ENCODE assay signal across 8 cellular contexts in the genomic region with DNA sequence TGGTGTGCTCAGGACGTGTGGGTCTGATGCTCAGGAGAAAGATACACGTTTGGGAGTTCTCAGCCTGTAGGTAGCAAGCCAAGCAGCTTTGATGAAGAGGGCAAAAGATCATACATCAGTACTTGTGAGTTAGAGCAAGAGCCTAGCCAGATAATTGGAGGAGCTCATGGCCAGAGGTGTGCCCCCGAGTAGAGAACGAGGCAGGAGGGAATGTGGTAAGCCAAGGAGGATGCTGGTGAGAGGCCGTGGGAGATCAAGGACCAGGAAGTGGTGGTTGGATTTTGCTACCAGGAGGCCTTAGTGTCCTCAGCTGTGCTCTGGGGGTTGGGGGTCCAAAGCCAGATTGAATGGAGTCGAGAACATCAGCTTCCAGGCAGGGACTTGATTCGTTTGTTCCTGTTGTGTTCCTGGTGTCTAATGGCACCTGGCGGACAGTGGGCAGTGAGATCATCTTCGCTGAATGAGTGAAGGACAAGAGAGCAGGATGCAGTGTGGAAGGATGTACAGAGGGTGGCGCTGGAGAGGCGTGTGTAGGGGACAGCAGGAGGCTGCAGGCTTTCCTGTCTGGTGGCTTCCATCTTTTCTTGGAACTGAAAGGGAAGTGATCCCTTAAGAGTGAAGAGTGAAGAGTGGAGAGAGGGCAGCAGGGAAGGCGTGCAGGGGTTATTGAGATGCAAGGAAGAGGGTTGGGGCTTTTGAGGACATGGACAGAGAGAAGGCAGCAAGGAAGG. TPM values are rescaled to one million over a fixed set of nuclear protein-coding genes. Genes with fewer than 3 reads are reported as not detected.
A peak's percentile ranks its signal among the peaks of the same experiment; 100 is the strongest.
DNase-seq lines count a peak whose midpoint lies in the region; ATAC-seq, FAIRE-seq and TF ChIP-seq lines count a peak whose summit lies in the region.

No MANE protein-coding gene starts in this region.

- H2AFZ ChIP-seq in keratinocyte (ENCODE audit: control insufficient read depth, low read length), result no peak overlapping the region

- CTCF ChIA-PET in MCF 10A (lab: Yijun Ruan, JAX), result interaction anchor here (0.6 to 1.3 kb wide), 9 partner anchors 9 to 240 kb away, joined by 3 to 7 read pairs (median 4); no protein-coding TSS in a partner anchor

- POLR2A ChIA-PET in MCF 10A (lab: Yijun Ruan, JAX), result interaction anchor here (0.9 to 1.2 kb wide), 2 partner anchors 10 to 14 kb away, joined by 3 to 5 read pairs; partner anchors contain the start of gene ORAI3
- POLR2A ChIA-PET in activated naive CD8-positive, alpha-beta T cell treated with anti-CD3 and anti-CD28 coated beads, Interleukin-2, amount 10 ng/mL, durations not matched to agents 7 days and 5 days (lab: Charles Lee), result interaction anchor here (1.1 to 2.0 kb wide), 4 partner anchors 15 to 187 kb away, joined by 3 to 7 read pairs (median 6); partner anchors contain the start of gene PHKG2

- TF ChIP-seq POLR2A in breast epithelium (IDR thresholded peaks at IDR 0.05) (no peak), testis (IDR thresholded peaks at IDR 0.05) (no peak)

- ATAC-seq in activated naive CD8-positive, alpha-beta T cell treated with anti-CD3 and anti-CD28 coated beads, Interleukin-2, amount 10 ng/mL, durations not matched to agents 7 days and 5 days (ENCODE audit: low read depth), result peak; percentile 68
- no peak for ATAC-seq in HG03025 (IDR thresholded peaks at IDR 0.05; ENCODE audit: low FRiP score, unreplicated experiment)

- H3K36me3 ChIP-seq in breast epithelium, result no peaks in the 10 kb centered on the region
- H3K36me3 ChIP-seq in keratinocyte (ENCODE audit: control insufficient read depth in 2 of 2, extremely low read depth in 1 of 2, insufficient read depth in 2 of 2, low read length in 2 of 2), result peaks cover 28 to 29% of the 10 kb centered on the region in 2 experiments
- no peaks in the 10 kb centered on the region for H3K36me3 ChIP-seq in testis (ENCODE audit: low read depth, missing control alignments)

- no peak for FAIRE-seq in keratinocyte (lab: Jason Lieb, UNC)

- no peak overlapping the region for H3K4me2 ChIP-seq in keratinocyte (ENCODE audit: control insufficient read depth, extremely low read depth, insufficient read depth, low read depth, low read length)

- no peaks in the 10 kb centered on the region for H3K4me1 ChIP-seq in breast epithelium
- H3K4me1 ChIP-seq in keratinocyte (ENCODE audit: control insufficient read depth, extremely low read depth, insufficient read depth, low read length), result peaks cover 5% of the 10 kb centered on the region
- peaks cover 29% of the 10 kb centered on the region for H3K4me1 ChIP-seq in testis

- H3K4me1 Mint-ChIP-seq in MCF 10A (ENCODE audit: insufficient read depth, unreplicated experiment), result peaks cover 7% of the 10 kb centered on the region
- peaks cover 20% of the 10 kb centered on the region for H3K4me1 Mint-ChIP-seq in activated naive CD8-positive, alpha-beta T cell treated with anti-CD3 and anti-CD28 coated beads, Interleukin-2, amount 10 ng/mL, durations not matched to agents 7 days and 5 days

- H3K27ac Mint-ChIP-seq in MCF 10A (ENCODE audit: low read depth, unreplicated experiment), result no peak overlapping the region
- H3K27ac Mint-ChIP-seq in activated naive CD8-positive, alpha-beta T cell treated with anti-CD3 and anti-CD28 coated beads, Interleukin-2, amount 10 ng/mL, durations not matched to agents 7 days and 5 days, result peak overlapping the region; percentile 13

- H3K79me2 ChIP-seq in keratinocyte (ENCODE audit: control insufficient read depth, insufficient read depth, low read length), result peaks cover 6% of the 10 kb centered on the region

- no peak overlapping the region for H3K4me3 Mint-ChIP-seq in MCF 10A (ENCODE audit: unreplicated experiment)
- H3K4me3 Mint-ChIP-seq in activated naive CD8-positive, alpha-beta T cell treated with anti-CD3 and anti-CD28 coated beads, Interleukin-2, amount 10 ng/mL, durations not matched to agents 7 days and 5 days, result peak overlapping the region; percentile 4

- H3K4me3 ChIP-seq in breast epithelium (no peak overlapping the region), keratinocyte (ENCODE audit: control insufficient read depth in 2 of 3, extremely low read depth in 1 of 3, insufficient read depth in 2 of 3, low read depth in 1 of 3, low read length in 3 of 3) (no peak overlapping the region), testis (no peak overlapping the region)

- H3K9me3 ChIP-seq in breast epithelium, result no peaks in the 10 kb centered on the region
- H3K9me3 ChIP-seq in keratinocyte (ENCODE audit: control insufficient read depth, low read depth, low read length), result no peaks in the 10 kb centered on the region
- no peaks in the 10 kb centered on the region for H3K9me3 ChIP-seq in testis

- no peaks in the 10 kb centered on the region for H4K20me1 ChIP-seq in keratinocyte (ENCODE audit: control insufficient read depth, extremely low read depth, insufficient read depth, low read length)

- H3K27me3 ChIP-seq in breast epithelium (no peaks in the 10 kb centered on the region), keratinocyte (ENCODE audit: control insufficient read depth, extremely low read depth, insufficient read depth, low read length) (no peaks in the 10 kb centered on the region), testis (no peaks in the 10 kb centered on the region)

- no peaks in the 10 kb centered on the region for H3K9me3 Mint-ChIP-seq in MCF 10A (ENCODE audit: unreplicated experiment)
- H3K9me3 Mint-ChIP-seq in activated naive CD8-positive, alpha-beta T cell treated with anti-CD3 and anti-CD28 coated beads, Interleukin-2, amount 10 ng/mL, durations not matched to agents 7 days and 5 days, result no peaks in the 10 kb centered on the region

- BruUV-seq in MCF 10A (replicated peaks; lab: Mats Ljungman, UMichigan), result no TSS peak

- peak; percentile 48 for TF ChIP-seq CTCF in MCF 10A (IDR thresholded peaks at IDR 0.05; ENCODE audit: unreplicated experiment)
- TF ChIP-seq CTCF in breast epithelium (IDR thresholded peaks at IDR 0.05), result peak in 1 of 3 donors; percentile 18
- TF ChIP-seq CTCF in keratinocyte (optimal IDR thresholded peaks at IDR 0.05 in 1 of 3, IDR thresholded peaks at IDR 0.05 in 1 of 3, conservative IDR thresholded peaks at IDR 0.05 in 1 of 3; ENCODE audit: extremely low read depth in 1 of 3, insufficient read depth in 2 of 3, low read length in 3 of 3), result peak; percentile 78 to 91 (median 88)
- TF ChIP-seq CTCF in testis (IDR thresholded peaks at IDR 0.05), result peak in 2 of 3 experiments; percentile 53 to 63

- dilution Hi-C loops in keratinocyte (cut with MboI; ENCODE audit: extremely low pct_ligation_motif_present, low sequenced_read_pairs), result no loop called here

- DNase-seq in MCF 10A (ENCODE audit: unreplicated experiment) (peak; percentile 45), breast epithelium (ENCODE audit: low spot score in 2 of 2) (no peak), NCI-H2227 (lab: John Stamatoyannopoulos, UW; ENCODE audit: unreplicated experiment) (peak; percentile 67), keratinocyte (ENCODE audit: low read depth, low spot score) (no peak), testis (peak; percentile 76)
- DNase-seq in activated naive CD8-positive, alpha-beta T cell treated with anti-CD3 and anti-CD28 coated beads, Interleukin-2, amount 10 ng/mL, durations not matched to agents 7 days and 5 days, result peak; percentile 56
- DNase-seq in effector CD8-positive, alpha-beta T cell (lab: John Stamatoyannopoulos, UW), result no peak

- peaks cover 59% of the 10 kb centered on the region for H3K36me3 Mint-ChIP-seq in MCF 10A (ENCODE audit: insufficient read depth, unreplicated experiment)
- H3K36me3 Mint-ChIP-seq in activated naive CD8-positive, alpha-beta T cell treated with anti-CD3 and anti-CD28 coated beads, Interleukin-2, amount 10 ng/mL, durations not matched to agents 7 days and 5 days, result peaks cover 10% of the 10 kb centered on the region

- H3K9ac ChIP-seq in keratinocyte (ENCODE audit: control insufficient read depth, extremely low read depth, insufficient read depth, low read length), result no peak overlapping the region

- no peaks in the 10 kb centered on the region for H3K27me3 Mint-ChIP-seq in MCF 10A (ENCODE audit: insufficient read depth, unreplicated experiment)
- H3K27me3 Mint-ChIP-seq in activated naive CD8-positive, alpha-beta T cell treated with anti-CD3 and anti-CD28 coated beads, Interleukin-2, amount 10 ng/mL, durations not matched to agents 7 days and 5 days, result no peaks in the 10 kb centered on the region

- H3K27ac ChIP-seq in breast epithelium (no peak overlapping the region), keratinocyte (ENCODE audit: control insufficient read depth, insufficient read depth, low read length) (no peak overlapping the region), testis (no peak overlapping the region)

- H3K9me1 ChIP-seq in keratinocyte (ENCODE audit: control insufficient read depth, extremely low read depth, insufficient read depth, low read length), result no peaks in the 10 kb centered on the region

- 63 to 65% methylated on average over 12 of the region's 12 CpGs for WGBS in testis, 2 donors

- intact Hi-C loops in MCF 10A (cut with micrococcal nuclease), result no loop called here
- intact Hi-C loops in breast epithelium (cut with DNase I; ENCODE audit: low total_unique reads), result no loop called here
- intact Hi-C loops in testis (cut with DNase I; ENCODE audit: low total_unique reads), result no loop called here

RNA-seq across cellular contexts. Expression of gene FBXL19, which starts 11.6 kb away (rescaled TPM):
- total RNA-seq in MCF 10A (2022), result 18.0 and 23.4 TPM in 2 replicates
- 10 to 100 TPM in 1 of 3 donors, 1 to 10 TPM in 2; 4.5 to 12.7 (median 9.2) TPM for total RNA-seq in breast epithelium
- 10 to 100 TPM; 20.1 to 24.4 TPM for total RNA-seq in activated naive CD8-positive, alpha-beta T cell treated with anti-CD3 and anti-CD28 coated beads, Interleukin-2, amount 10 ng/mL, durations not matched to agents 7 days and 5 days
- polyA plus RNA-seq in keratinocyte, result 9.6 to 15.0 TPM (median 10.2 TPM) in 3 replicates
- 2.2 TPM for polyA plus RNA-seq in keratinocyte (2011; ENCODE audit: low read depth)
- 5.7 and 16.5 TPM in 2 replicates for polyA plus RNA-seq in keratinocyte (2011; cell fraction: cytosol; rRNA removed)
- 24.0 and 32.9 TPM in 2 replicates for polyA plus RNA-seq in keratinocyte (2011; cell fraction: nucleus; rRNA removed)
- polyA plus RNA-seq in keratinocyte (2012; ENCODE audit: low replicate concordance), result 8.3 and 25.1 TPM in 2 replicates
- 8.6 to 28.7 TPM (median 11.7 TPM) in 3 replicates for polyA minus RNA-seq in keratinocyte
- polyA minus RNA-seq in keratinocyte (2011; cell fraction: cytosol; rRNA and poly(A)+ RNA removed), result 46.2 TPM
- 18.1 and 25.4 TPM in 2 replicates for polyA minus RNA-seq in keratinocyte (2011; cell fraction: nucleus; rRNA and poly(A)+ RNA removed)
- 100 to 1,000 TPM; 142 to 149 TPM for total RNA-seq in testis
- polyA plus RNA-seq in testis (ENCODE audit: insufficient read depth, low read depth, low replicate concordance), result 47.0 TPM

RNA-seq across cellular contexts. Expression of gene ORAI3, which starts 13.9 kb away (rescaled TPM):
- total RNA-seq in MCF 10A (2022) (16.2 and 21.2 TPM in 2 replicates), breast epithelium (10 to 100 TPM; 20.0 to 40.5 (median 25.9) TPM), testis (10 to 100 TPM; 68.6 to 75.0 TPM)
- total RNA-seq in activated naive CD8-positive, alpha-beta T cell treated with anti-CD3 and anti-CD28 coated beads, Interleukin-2, amount 10 ng/mL, durations not matched to agents 7 days and 5 days, result 10 to 100 TPM; 24.6 to 25.8 TPM
- polyA plus RNA-seq in keratinocyte (8.1 to 12.7 TPM (median 10.8 TPM) in 3 replicates), testis (ENCODE audit: insufficient read depth, low read depth, low replicate concordance) (29.1 TPM)
- 2.3 TPM for polyA plus RNA-seq in keratinocyte (2011; ENCODE audit: low read depth)
- polyA plus RNA-seq in keratinocyte (2011; cell fraction: cytosol; rRNA removed), result 10.3 and 13.2 TPM in 2 replicates
- 16.6 and 23.6 TPM in 2 replicates for polyA plus RNA-seq in keratinocyte (2011; cell fraction: nucleus; rRNA removed)
- polyA plus RNA-seq in keratinocyte (2012; ENCODE audit: low replicate concordance), result 8.0 and 11.6 TPM in 2 replicates
- 11.8 to 14.7 TPM (median 13.6 TPM) in 3 replicates for polyA minus RNA-seq in keratinocyte
- 10.6 TPM for polyA minus RNA-seq in keratinocyte (2011; cell fraction: cytosol; rRNA and poly(A)+ RNA removed)
- polyA minus RNA-seq in keratinocyte (2011; cell fraction: nucleus; rRNA and poly(A)+ RNA removed), result 12.5 and 14.9 TPM in 2 replicates

RNA-seq across cellular contexts. Expression of gene SETD1A, which starts 22.6 kb away (rescaled TPM):
- total RNA-seq in MCF 10A (2022), result 15.0 and 15.8 TPM in 2 replicates
- 1 to 10 TPM; 4.8 to 5.6 (median 5.1) TPM for total RNA-seq in breast epithelium
- total RNA-seq in activated naive CD8-positive, alpha-beta T cell treated with anti-CD3 and anti-CD28 coated beads, Interleukin-2, amount 10 ng/mL, durations not matched to agents 7 days and 5 days, result 10 to 100 TPM; 27.6 to 33.4 TPM
- polyA plus RNA-seq in keratinocyte, result 0.94 to 3.7 TPM (median 1.1 TPM) in 3 replicates
- polyA plus RNA-seq in keratinocyte (2011; ENCODE audit: low read depth), result 3.0 TPM
- 1.4 and 2.1 TPM in 2 replicates for polyA plus RNA-seq in keratinocyte (2011; cell fraction: cytosol; rRNA removed)
- polyA plus RNA-seq in keratinocyte (2011; cell fraction: nucleus; rRNA removed), result 8.9 and 11.2 TPM in 2 replicates
- polyA plus RNA-seq in keratinocyte (2012; ENCODE audit: low replicate concordance), result 4.7 and 10.9 TPM in 2 replicates
- polyA minus RNA-seq in keratinocyte, result 1.5 to 17.4 TPM (median 2.2 TPM) in 3 replicates
- polyA minus RNA-seq in keratinocyte (2011; cell fraction: cytosol; rRNA and poly(A)+ RNA removed), result 2.5 TPM
- polyA minus RNA-seq in keratinocyte (2011; cell fraction: nucleus; rRNA and poly(A)+ RNA removed), result 3.7 and 5.2 TPM in 2 replicates
- 10 to 100 TPM; 45.7 to 45.8 TPM for total RNA-seq in testis
- polyA plus RNA-seq in testis (ENCODE audit: insufficient read depth, low read depth, low replicate concordance), result 41.4 TPM

RNA-seq across cellular contexts. Expression of gene CTF1, which starts 38.6 kb away (rescaled TPM):
- total RNA-seq in MCF 10A (2022) (3.6 and 4.1 TPM in 2 replicates), breast epithelium (1 to 10 TPM; 2.6 to 4.5 (median 3.4) TPM), testis (1 to 10 TPM; 5.9 to 9.0 TPM)
- under 1 TPM; 0.19 to 0.37 TPM for total RNA-seq in activated naive CD8-positive, alpha-beta T cell treated with anti-CD3 and anti-CD28 coated beads, Interleukin-2, amount 10 ng/mL, durations not matched to agents 7 days and 5 days
- polyA plus RNA-seq in keratinocyte (2.1 to 3.2 TPM (median 2.6 TPM) in 3 replicates), testis (ENCODE audit: insufficient read depth, low read depth, low replicate concordance) (5.6 TPM)
- polyA plus RNA-seq in keratinocyte (2011; ENCODE audit: low read depth), result 0.27 TPM
- 3.6 and 5.4 TPM in 2 replicates for polyA plus RNA-seq in keratinocyte (2011; cell fraction: cytosol; rRNA removed)
- polyA plus RNA-seq in keratinocyte (2011; cell fraction: nucleus; rRNA removed), result 4.5 and 5.8 TPM in 2 replicates
- 1.3 and 2.6 TPM in 2 replicates for polyA plus RNA-seq in keratinocyte (2012; ENCODE audit: low replicate concordance)
- 2.7 to 4.2 TPM (median 2.7 TPM) in 3 replicates for polyA minus RNA-seq in keratinocyte
- 2.7 TPM for polyA minus RNA-seq in keratinocyte (2011; cell fraction: cytosol; rRNA and poly(A)+ RNA removed)
- polyA minus RNA-seq in keratinocyte (2011; cell fraction: nucleus; rRNA and poly(A)+ RNA removed), result 0.53 and 1.6 TPM in 2 replicates

RNA-seq across cellular contexts. Expression of gene BCL7C, which starts 41.1 kb away (rescaled TPM):
- total RNA-seq in MCF 10A (2022), result 32.0 and 33.9 TPM in 2 replicates
- 10 to 100 TPM; 29.4 to 47.2 (median 36.2) TPM for total RNA-seq in breast epithelium
- total RNA-seq in activated naive CD8-positive, alpha-beta T cell treated with anti-CD3 and anti-CD28 coated beads, Interleukin-2, amount 10 ng/mL, durations not matched to agents 7 days and 5 days, result 10 to 100 TPM; 31.1 to 31.8 TPM
- polyA plus RNA-seq in keratinocyte, result 18.5 to 22.4 TPM (median 19.2 TPM) in 3 replicates
- 8.7 TPM for polyA plus RNA-seq in keratinocyte (2011; ENCODE audit: low read depth)
- 13.6 and 19.0 TPM in 2 replicates for polyA plus RNA-seq in keratinocyte (2011; cell fraction: cytosol; rRNA removed)
- polyA plus RNA-seq in keratinocyte (2011; cell fraction: nucleus; rRNA removed), result 5.0 and 7.4 TPM in 2 replicates
- polyA plus RNA-seq in keratinocyte (2012; ENCODE audit: low replicate concordance), result 16.9 and 20.2 TPM in 2 replicates
- polyA minus RNA-seq in keratinocyte, result 4.5 to 7.5 TPM (median 5.8 TPM) in 3 replicates
- 14.6 TPM for polyA minus RNA-seq in keratinocyte (2011; cell fraction: cytosol; rRNA and poly(A)+ RNA removed)
- 3.0 and 5.2 TPM in 2 replicates for polyA minus RNA-seq in keratinocyte (2011; cell fraction: nucleus; rRNA and poly(A)+ RNA removed)
- 10 to 100 TPM; 49.6 to 57.4 TPM for total RNA-seq in testis
- polyA plus RNA-seq in testis (ENCODE audit: insufficient read depth, low read depth, low replicate concordance), result 40.2 TPM

Comparison
In these comparisons a context has a peak if more than half of its experiments do, and no peak if none do; other contexts are left out.
1. DNase-seq: peak in MCF 10A (single experiment), NCI-H2227 (single experiment), activated naive CD8-positive, alpha-beta T cell treated with anti-CD3 and anti-CD28 coated beads, Interleukin-2, amount 10 ng/mL, durations not matched to agents 7 days and 5 days (single experiment) and testis (single experiment); none in breast epithelium (0 of 2), keratinocyte (single experiment) and effector CD8-positive, alpha-beta T cell (single experiment).